Comparison of ENCODE assay signal across 15 cellular contexts in the genomic region with DNA sequence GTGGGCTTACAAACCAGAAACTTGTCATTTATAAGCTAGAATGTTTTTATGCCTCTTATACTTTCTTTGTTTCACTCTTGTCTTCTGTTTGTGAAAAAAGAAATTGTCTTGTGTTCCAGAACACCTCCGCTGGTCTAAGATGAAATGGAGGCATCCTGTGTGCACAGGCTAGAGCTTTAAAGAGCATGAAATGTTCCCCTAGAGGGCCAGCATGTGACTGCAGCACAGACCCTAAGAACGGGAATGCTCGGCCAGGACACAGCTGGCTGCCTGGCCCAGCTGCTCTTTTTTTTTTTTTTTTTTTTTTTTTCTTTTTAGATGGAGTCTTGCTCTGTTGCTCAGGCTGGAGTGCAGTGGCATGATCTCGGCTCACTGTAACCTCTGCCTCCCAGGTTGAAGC. TPM values are rescaled to one million over a fixed set of nuclear protein-coding genes. Genes with fewer than 3 reads are reported as not detected.
DNase-seq lines count a peak whose midpoint lies in the region; ATAC-seq and TF ChIP-seq lines count a peak whose summit lies in the region.
"Had no signal": no experiment of that assay in that cellular context is flagged by ENCODE, and none has a peak within 500 bp of the region (broad histone marks: within the 10 kb centered on the region; RNA-seq: fewer than 3 reads in every experiment).

No MANE protein-coding gene starts in this region.

- peaks cover 89% of the 10 kb centered on the region for H3K36me3 ChIP-seq in left ventricle myocardium inferior

- H3K27me3 ChIP-seq in left ventricle myocardium inferior (ENCODE audit: low read depth) = no peaks in the 10 kb centered on the region
- H3K27me3 ChIP-seq: foreskin keratinocyte had no signal

- H3K9me3 ChIP-seq in left ventricle myocardium inferior (replicated peaks) = no peaks in the 10 kb centered on the region

- H3K4me3 ChIP-seq in GM12864 (ENCODE audit: low read depth, low read length) (no peak overlapping the region), left ventricle myocardium inferior (no peak overlapping the region)

- intact Hi-C loops in left ventricle myocardium inferior (cut with micrococcal nuclease) = no loop called here

- H3K27ac ChIP-seq in left ventricle myocardium inferior (replicated peaks) = peak overlapping the region; percentile 36
- H3K27ac ChIP-seq: foreskin keratinocyte had no signal

- TF ChIP-seq CTCF in GM12864 (IDR thresholded peaks at IDR 0.05; ENCODE audit: low read depth, low read length, missing control alignments) = peak; percentile 26
- no peak for TF ChIP-seq CTCF in left ventricle myocardium inferior (IDR thresholded peaks at IDR 0.05; ENCODE audit: borderline replicate concordance)

- peaks cover 16% of the 10 kb centered on the region for H3K4me1 ChIP-seq in left ventricle myocardium inferior
- H3K4me1 ChIP-seq: foreskin keratinocyte had no signal

- no peak for DNase-seq in GM12864 (ENCODE audit: low read depth)
- peak; percentile 47 for DNase-seq in MV-4-11 (lab: John Stamatoyannopoulos, UW)
- DNase-seq in left ventricle myocardium inferior = no peak
- DNase-seq in NCI-H1436 (lab: John Stamatoyannopoulos, UW) = no peak
- no peak for DNase-seq in stimulated activated CD4-positive, alpha-beta T cell treated with anti-CD3 and anti-CD28 coated beads, Interleukin-4, amount 100 ng/mL, for 1 hour
- DNase-seq: effector memory CD8-positive, alpha-beta T cell; foreskin keratinocyte; HCEC 1CT; kidney; NCI-H526; SIG-M5; stimulated activated naive CD8-positive, alpha-beta T cell treated with anti-CD3 and anti-CD28 coated beads, Interleukin-15, Interleukin-2, amounts not matched to agents 100 U/mL and 50 U/mL, for 24 hours had no signal

- ATAC-seq in GM21717 (IDR thresholded peaks at IDR 0.05; ENCODE audit: unreplicated experiment) = peak; percentile 36
- no peak for ATAC-seq in HG02623 (IDR thresholded peaks at IDR 0.05; ENCODE audit: unreplicated experiment)
- no peak for ATAC-seq in GM19035 (IDR thresholded peaks at IDR 0.05; ENCODE audit: unreplicated experiment)
- ATAC-seq: effector memory CD8-positive, alpha-beta T cell; foreskin keratinocyte; stimulated activated naive CD8-positive, alpha-beta T cell treated with anti-CD3 and anti-CD28 coated beads, Interleukin-15, Interleukin-2, amounts not matched to agents 100 U/mL and 50 U/mL, for 24 hours had no signal

RNA-seq across cellular contexts. Expression of a gene that starts 33.6 kb away (rescaled TPM):
- total RNA-seq in left ventricle myocardium inferior = 50.7 TPM
